19 cellular contexts compared by ENCODE assay signal in genomic region chr22:33538277-33538885, GRCh38.
A peak's percentile ranks its signal among the peaks of the same experiment; 100 is the strongest.
DNase-seq lines count a peak whose midpoint lies in the region; ATAC-seq, FAIRE-seq and TF ChIP-seq lines count a peak whose summit lies in the region.
"Had no signal": no experiment of that assay in that cellular context is flagged by ENCODE, and none has a peak within 500 bp of the region (broad histone marks: within the 10 kb centered on the region; RNA-seq: fewer than 3 reads in every experiment).

No MANE protein-coding gene starts in this region.

- H3K9me2 ChIP-seq in hepatocyte (replicated peaks; ENCODE audit: insufficient read depth) = no peaks in the 10 kb centered on the region

- DNase-seq in A549 (ENCODE audit: low read depth in 1 of 2, low spot score in 1 of 2) (no peak), Caco-2 (no peak), hepatocyte (ENCODE audit: low spot score) (no peak), naive B cell (no peak), GM10248 (ENCODE audit: extremely low spot score) (no peak), medulla oblongata (ENCODE audit: extremely low spot score) (no peak), NK-92 (lab: John Stamatoyannopoulos, UW; ENCODE audit: unreplicated experiment) (no peak)
- no peak for DNase-seq in stimulated activated CD4-positive, alpha-beta T cell treated with anti-CD3 and anti-CD28 coated beads, Interleukin-1b, Interleukin-23, amount 100 ng/mL, for 48 hours
- DNase-seq: ACHN; CD4-positive, alpha-beta memory T cell; DMS 273 treated with DMSO at 0.1 percent for 48 hours; HCEC 1CT; IMR-90 had no signal

- BruUV-seq in Caco-2 (replicated peaks; lab: Mats Ljungman, UMichigan) = no TSS peak

- H3K4me2 ChIP-seq in A549 (peak overlapping the region; percentile 74), hepatocyte (no peak overlapping the region)
- H3K4me2 ChIP-seq: GM23338 had no signal

- FAIRE-seq in A549 (lab: Jason Lieb, UNC) = no peak
- FAIRE-seq: G401.6, H54, K562 had no signal

- H2AFZ ChIP-seq in hepatocyte = no peak overlapping the region
- H2AFZ ChIP-seq: GM23338 had no signal

- H3K27ac ChIP-seq in A549 = peak overlapping the region; percentile 74
- H3K27ac ChIP-seq in hepatocyte = peak overlapping the region; percentile 51
- H3K27ac ChIP-seq: HL-60 had no signal

- 46% methylated on average over 6 of the region's 6 CpGs for WGBS in A549 (ENCODE audit: missing lambda C conversion rate)
- 88% methylated on average over 6 of the region's 6 CpGs for WGBS in hepatocyte (ENCODE audit: low lambda C conversion rate, missing lambda C conversion rate)

- ATAC-seq in A549 (no peak), naive B cell (ENCODE audit: low read depth in 2 of 2) (no peak)
- ATAC-seq: GM23338, K562 had no signal

- TF ChIP-seq RAD21 in A549 (conservative IDR thresholded peaks at IDR 0.05 in 1 of 2, IDR thresholded peaks at IDR 0.05 in 1 of 2) = no peak

- no peak for TF ChIP-seq CTCF in A549 (IDR thresholded peaks at IDR 0.05)
- no peak for TF ChIP-seq CTCF in Caco-2 (IDR thresholded peaks at IDR 0.05; ENCODE audit: insufficient read depth in 1 of 2, low read depth in 1 of 2, low read length in 1 of 2, severe bottlenecking in 1 of 2, unreplicated experiment in 1 of 2)
- TF ChIP-seq CTCF in hepatocyte (IDR thresholded peaks at IDR 0.05; ENCODE audit: poor library complexity) = no peak
- no peak for TF ChIP-seq CTCF in GM10248 (IDR thresholded peaks at IDR 0.05; ENCODE audit: control extremely low read depth, extremely low read depth, low read depth, missing control alignments)

- H3K4me1 Mint-ChIP-seq in Caco-2 (ENCODE audit: low read depth, unreplicated experiment) = peaks cover 28% of the 10 kb centered on the region
- peaks cover 25 to 52% (median 37%) of the 10 kb centered on the region in 3 donors for H3K4me1 Mint-ChIP-seq in naive B cell
- H3K4me1 Mint-ChIP-seq: CD14-positive monocyte; CD4-positive, alpha-beta memory T cell had no signal

- no peaks in the 10 kb centered on the region for H3K36me3 Mint-ChIP-seq in Caco-2 (ENCODE audit: insufficient read depth, unreplicated experiment)
- H3K36me3 Mint-ChIP-seq in naive B cell = peaks cover 7 to 10% of the 10 kb centered on the region in 2 donors
- H3K36me3 Mint-ChIP-seq: CD14-positive monocyte; CD4-positive, alpha-beta memory T cell had no signal

- no peaks in the 10 kb centered on the region for H4K20me1 ChIP-seq in hepatocyte (ENCODE audit: insufficient read depth, poor library complexity, severe bottlenecking)

- H3K79me2 ChIP-seq in hepatocyte = peaks cover 4% of the 10 kb centered on the region

- H3K9me3 ChIP-seq in A549 = no peaks in the 10 kb centered on the region
- H3K9me3 ChIP-seq in Caco-2 = no peaks in the 10 kb centered on the region
- no peaks in the 10 kb centered on the region for H3K9me3 ChIP-seq in hepatocyte (ENCODE audit: low read depth)

- H3K4me3 Mint-ChIP-seq in Caco-2 (ENCODE audit: unreplicated experiment) (no peak overlapping the region), naive B cell (peak overlapping the region in 2 of 8 donors; percentile 14 to 59)
- H3K4me3 Mint-ChIP-seq: CD14-positive monocyte; CD4-positive, alpha-beta memory T cell; GM23338 had no signal

- no peaks in the 10 kb centered on the region for H3K36me3 ChIP-seq in Caco-2 (ENCODE audit: control insufficient read depth, insufficient read depth, low read length)
- no peaks in the 10 kb centered on the region for H3K36me3 ChIP-seq in hepatocyte (replicated peaks; ENCODE audit: insufficient read depth, low read depth)

- TF ChIP-seq POLR2A in A549 (IDR thresholded peaks at IDR 0.05; ENCODE audit: low read length) = no peak

- H3K9me3 Mint-ChIP-seq in Caco-2 (ENCODE audit: unreplicated experiment) = no peaks in the 10 kb centered on the region
- H3K9me3 Mint-ChIP-seq in naive B cell = no peaks in the 10 kb centered on the region
- H3K9me3 Mint-ChIP-seq: GM23338 had no signal

- POLR2A ChIA-PET in A549 (lab: Yijun Ruan, JAX) = no interaction called here
- POLR2A ChIA-PET in Caco-2 (lab: Charles Lee) = no interaction called here
- POLR2A ChIA-PET in GM10248 (lab: Yijun Ruan, JAX) = no interaction called here

- H3K27me3 ChIP-seq in Caco-2 (replicated peaks; ENCODE audit: control insufficient read depth, insufficient read depth, low read length) = no peaks in the 10 kb centered on the region
- H3K27me3 ChIP-seq in hepatocyte = no peaks in the 10 kb centered on the region

- TF ChIP-seq EP300 in A549 (IDR thresholded peaks at IDR 0.05) = no peak

- H3K4me3 ChIP-seq in A549 (no peak overlapping the region), Caco-2 (ENCODE audit: low read depth, low read length) (no peak overlapping the region), hepatocyte (no peak overlapping the region)
- H3K4me3 ChIP-seq: GM23338, K562 had no signal

- H3K27ac Mint-ChIP-seq in Caco-2 (ENCODE audit: unreplicated experiment) (peak overlapping the region; percentile 19), naive B cell (peak overlapping the region in 4 of 6 donors; percentile 3 to 64 (median 10))
- H3K27ac Mint-ChIP-seq: CD4-positive, alpha-beta memory T cell; GM23338 had no signal

- peaks cover 46% of the 10 kb centered on the region for H3K4me1 ChIP-seq in A549
- peaks cover 48% of the 10 kb centered on the region for H3K4me1 ChIP-seq in Caco-2
- peaks cover 21% of the 10 kb centered on the region for H3K4me1 ChIP-seq in hepatocyte (ENCODE audit: insufficient read depth)

- H3K27me3 Mint-ChIP-seq in Caco-2 (ENCODE audit: insufficient read depth, unreplicated experiment) (no peaks in the 10 kb centered on the region), naive B cell (no peaks in the 10 kb centered on the region)
- H3K27me3 Mint-ChIP-seq: CD4-positive, alpha-beta memory T cell had no signal

- intact Hi-C loops in Caco-2 (cut with micrococcal nuclease; ENCODE audit: unreplicated experiment) = no loop called here

- CTCF ChIA-PET in A549 (lab: Yijun Ruan, JAX) = no interaction called here
- CTCF ChIA-PET in Caco-2 (lab: Charles Lee) = interaction anchor here (2.1 kb wide), 1 partner anchor 20 kb away, joined by 13 read pairs; no protein-coding TSS in a partner anchor
- CTCF ChIA-PET in GM10248 (lab: Yijun Ruan, JAX) = interaction anchor here (1.0 to 2.6 kb wide), 5 partner anchors 9 to 42 kb away, joined by 4 to 14 read pairs (median 4); no protein-coding TSS in a partner anchor

TF ChIP-seq in A549, 52 proteins besides CTCF, POLR2A, EP300 and RAD21:
- peak; percentile 40; the same call in 1 of the 2 replicates for TF ChIP-seq MAX (IDR thresholded peaks at IDR 0.05)
- peak; percentile 65 to 77; a peak in 3 of 4 replicates for TF ChIP-seq CEBPB (IDR thresholded peaks at IDR 0.05)
- TF ChIP-seq TP53 (CRISPR knock-in tag; IDR thresholded peaks at IDR 0.05) = no peak
- no peak for TF ChIP-seq FOSB (CRISPR knock-in tag; IDR thresholded peaks at IDR 0.05)
- TF ChIP-seq PBX3 (IDR thresholded peaks at IDR 0.05) = no peak
- no peak for TF ChIP-seq JUNB (IDR thresholded peaks at IDR 0.05)
